ENCODE assay signal across 10 cellular contexts in genomic region chr7:24936121-24936824, GRCh38. TPM values are rescaled to one million over a fixed set of nuclear protein-coding genes. Genes with fewer than 3 reads are reported as not detected.
DNase-seq lines count a peak whose midpoint lies in the region; ATAC-seq, FAIRE-seq and TF ChIP-seq lines count a peak whose summit lies in the region.
"Had no signal": no experiment of that assay in that cellular context is flagged by ENCODE, and none has a peak within 500 bp of the region (broad histone marks: within the 10 kb centered on the region; RNA-seq: fewer than 3 reads in every experiment).

No MANE protein-coding gene starts in this region.

- H3K9ac ChIP-seq in OCI-LY1 (ENCODE audit: low read length) (no peak overlapping the region; the same call in 1 of the 2 replicates), mesenchymal stem cell (ENCODE audit: low read length) (no peak overlapping the region)
- H3K9ac ChIP-seq: parathyroid adenoma had no signal

- H3K9me3 ChIP-seq in OCI-LY1 (ENCODE audit: low read length) (peaks cover 4% of the 10 kb centered on the region; the same call in 1 of the 2 replicates), mesenchymal stem cell (ENCODE audit: control insufficient read depth, low read length) (no peaks in the 10 kb centered on the region)

- H2AFZ ChIP-seq in OCI-LY1 (ENCODE audit: low read length), result no peak overlapping the region
- H2AFZ ChIP-seq in mesenchymal stem cell (ENCODE audit: low read depth, low read length), result no peak overlapping the region
- H2AFZ ChIP-seq: parathyroid adenoma had no signal

- H2BK12ac ChIP-seq in mesenchymal stem cell (ENCODE audit: low read length in 2 of 2), result no peak overlapping the region

- H3K4me1 ChIP-seq in OCI-LY1 (ENCODE audit: insufficient read depth, low read length, severe bottlenecking), result peaks cover 76% of the 10 kb centered on the region
- peaks cover 5% of the 10 kb centered on the region for H3K4me1 ChIP-seq in mesenchymal stem cell (ENCODE audit: control insufficient read depth, insufficient read depth, low read depth, low read length)

- peaks cover 20% of the 10 kb centered on the region for H3K79me1 ChIP-seq in mesenchymal stem cell (replicated peaks; ENCODE audit: low read length, poor library complexity, severe bottlenecking)

- H3K79me2 ChIP-seq in OCI-LY1 (ENCODE audit: insufficient read depth, low read length), result peaks cover 99% of the 10 kb centered on the region

- H3K18ac ChIP-seq in mesenchymal stem cell (ENCODE audit: low read depth in 1 of 2, low read length in 2 of 2), result no peak overlapping the region

- H4K8ac ChIP-seq in mesenchymal stem cell (ENCODE audit: low read length), result no peak overlapping the region

- H3K9me2 ChIP-seq in OCI-LY1 (ENCODE audit: low read depth, low read length), result no peaks in the 10 kb centered on the region

- no peak overlapping the region for H3K14ac ChIP-seq in mesenchymal stem cell (ENCODE audit: low read length in 2 of 2)

- no peak overlapping the region for H2AK5ac ChIP-seq in mesenchymal stem cell (ENCODE audit: low read length, severe bottlenecking)

- 83% methylated on average over 3 of the region's 3 CpGs for WGBS in mesenchymal stem cell

- H4K20me1 ChIP-seq in OCI-LY1 (ENCODE audit: insufficient read depth, low read length), result no peaks in the 10 kb centered on the region

- H3K4me2 ChIP-seq in OCI-LY1 (ENCODE audit: low read length) (peak overlapping the region; percentile 16; the same call in 1 of the 2 replicates), mesenchymal stem cell (ENCODE audit: low read length, poor library complexity, severe bottlenecking) (no peak overlapping the region)

- H4K91ac ChIP-seq in mesenchymal stem cell (ENCODE audit: low read length), result no peak overlapping the region

- peak; percentile 46 for DNase-seq in mesenchymal stem cell
- no peak for DNase-seq in NCI-H510A (lab: John Stamatoyannopoulos, UW)
- DNase-seq in GM12891 (ENCODE audit: insufficient read length, low spot score), result no peak
- no peak for DNase-seq in SKM-1 (lab: John Stamatoyannopoulos, UW; ENCODE audit: unreplicated experiment)
- no peak for DNase-seq in HK-2 (ENCODE audit: unreplicated experiment)
- DNase-seq: stimulated activated naive B cell treated with anti-CD40 and anti-IgM and Interleukin-4, amounts not matched to agents 10 μg/mL and 1 μg/mL and 100 μg/mL, for 72 hours had no signal

- H3F3A ChIP-seq in OCI-LY1 (ENCODE audit: insufficient read depth, low read length), result no peaks in the 10 kb centered on the region

- ATAC-seq in GM18907 (IDR thresholded peaks at IDR 0.05; ENCODE audit: unreplicated experiment) (peak; percentile 63), HG02571 (IDR thresholded peaks at IDR 0.05; ENCODE audit: unreplicated experiment) (peak; percentile 66)
- ATAC-seq: stimulated activated naive B cell treated with anti-CD40 and anti-IgM and Interleukin-4, amounts not matched to agents 10 μg/mL and 1 μg/mL and 100 μg/mL, for 72 hours had no signal

- FAIRE-seq in GM12891 (lab: Jason Lieb, UNC), result no peak

- peak overlapping the region in 1 of 2 experiments; percentile 49 for H3K4ac ChIP-seq in mesenchymal stem cell (ENCODE audit: low read depth in 1 of 2, low read length in 2 of 2)

- no peak overlapping the region for H2BK15ac ChIP-seq in mesenchymal stem cell (ENCODE audit: low read depth, poor library complexity, severe bottlenecking)

- H3K27me3 ChIP-seq in OCI-LY1 (ENCODE audit: insufficient read depth, low read length), result no peaks in the 10 kb centered on the region
- H3K27me3 ChIP-seq in mesenchymal stem cell (ENCODE audit: control insufficient read depth in 1 of 2, insufficient read depth in 1 of 2, low read length in 2 of 2), result no peaks in the 10 kb centered on the region

- no peak for TF ChIP-seq POLR2A in GM12891 (IDR thresholded peaks at IDR 0.05; ENCODE audit: low read depth, low read length)

- H3K36me3 ChIP-seq in OCI-LY1 (ENCODE audit: insufficient read depth, low read length), result peaks cover 31% of the 10 kb centered on the region
- H3K36me3 ChIP-seq in mesenchymal stem cell (ENCODE audit: control insufficient read depth in 1 of 2, insufficient read depth in 2 of 2, low read depth in 1 of 2, low read length in 2 of 2), result peaks cover 0 to 3% of the 10 kb centered on the region in 2 experiments

- no peak overlapping the region for H3K23ac ChIP-seq in mesenchymal stem cell (ENCODE audit: low read length in 2 of 2)

- no peak overlapping the region for H3K4me3 ChIP-seq in OCI-LY1 (ENCODE audit: low read depth, low read length, poor library complexity, severe bottlenecking)
- H3K4me3 ChIP-seq in mesenchymal stem cell (ENCODE audit: insufficient read depth in 1 of 2, low read depth in 1 of 2, low read length in 2 of 2), result no peak overlapping the region

- no peak overlapping the region for H2BK5ac ChIP-seq in mesenchymal stem cell (ENCODE audit: low read depth, low read length, poor library complexity, severe bottlenecking)

- no peak overlapping the region for H2BK120ac ChIP-seq in mesenchymal stem cell (ENCODE audit: low read depth, low read length)

- TF ChIP-seq CTCF in OCI-LY1 (IDR thresholded peaks at IDR 0.05; ENCODE audit: low read length), result no peak

- peak overlapping the region; percentile 39 for H3K27ac ChIP-seq in OCI-LY1 (ENCODE audit: low read depth, low read length, poor library complexity, severe bottlenecking)
- H3K27ac ChIP-seq in mesenchymal stem cell (ENCODE audit: low read length, poor library complexity, severe bottlenecking), result no peak overlapping the region
- H3K27ac ChIP-seq: parathyroid adenoma had no signal

TF ChIP-seq in GM12891, 5 proteins besides CTCF, POLR2A, EP300 and RAD21:
- TF ChIP-seq PAX5 (IDR thresholded peaks at IDR 0.05; ENCODE audit: insufficient read depth, low read length, severe bottlenecking) (no peak), POU2F2 (IDR thresholded peaks at IDR 0.05; ENCODE audit: low read depth, low read length) (no peak), POLR2AphosphoS5 (IDR thresholded peaks at IDR 0.05; ENCODE audit: low read depth, low read length) (no peak), SPI1 (IDR thresholded peaks at IDR 0.05; ENCODE audit: low read depth, low read length) (no peak), TAF1 (IDR thresholded peaks at IDR 0.05; ENCODE audit: low read depth, low read length) (no peak)

RNA-seq across cellular contexts. Expression of gene OSBPL3, which starts 43.7 kb away (rescaled TPM):
- 7.8 TPM for polyA plus RNA-seq in mesenchymal stem cell (2013, experiment 1 of 2)
- polyA plus RNA-seq in mesenchymal stem cell (2013, experiment 2 of 2), result 7.5 TPM
- 12.5 TPM for polyA plus RNA-seq in GM12891 (2012; ENCODE audit: low read depth, missing spikeins)
